ENCODE assay signal across 9 cellular contexts in genomic region chr11:94638902-94639373, GRCh38.
DNase-seq lines count a peak whose midpoint lies in the region; ATAC-seq and TF ChIP-seq lines count a peak whose summit lies in the region.
"Had no signal": no experiment of that assay in that cellular context is flagged by ENCODE, and none has a peak within 500 bp of the region (broad histone marks: within the 10 kb centered on the region; RNA-seq: fewer than 3 reads in every experiment).

No MANE protein-coding gene starts in this region.

- H3K27ac ChIP-seq in MM.1S (ENCODE audit: low read length) = no peak overlapping the region
- H3K27ac ChIP-seq in epithelial cell of prostate = peak overlapping the region; percentile 7
- peak overlapping the region; percentile 9 for H3K27ac ChIP-seq in osteoblast (ENCODE audit: low read depth, low read length)
- H3K27ac ChIP-seq: KMS-11 had no signal

- TF ChIP-seq CTCF in MM.1S (IDR thresholded peaks at IDR 0.05; ENCODE audit: low read length) (no peak), osteoblast (IDR thresholded peaks at IDR 0.05; ENCODE audit: extremely low read depth, low read depth, low read length) (no peak)

- DNase-seq in CD1c-positive myeloid dendritic cell (ENCODE audit: extremely low spot score) (peak; percentile 62), MM.1S (peak; percentile 20), epithelial cell of prostate (ENCODE audit: low read depth, low spot score) (no peak), osteoblast (ENCODE audit: insufficient read length, low spot score, missing footprints) (no peak), DMS53 (lab: John Stamatoyannopoulos, UW) (no peak), ecto neural progenitor cell (ENCODE audit: low spot score) (no peak), NCI-H2081 treated with DMSO at 0.1 percent for 48 hours (lab: John Stamatoyannopoulos, UW) (no peak)

- H3K27me3 ChIP-seq in MM.1S (replicated peaks; ENCODE audit: insufficient read depth, low read length) (no peaks in the 10 kb centered on the region), osteoblast (ENCODE audit: insufficient read depth, low read length) (no peaks in the 10 kb centered on the region)

- H3K36me3 ChIP-seq in MM.1S (replicated peaks; ENCODE audit: insufficient read depth, low read length) = no peaks in the 10 kb centered on the region
- H3K36me3 ChIP-seq in osteoblast (ENCODE audit: insufficient read depth, low read length) = no peaks in the 10 kb centered on the region

- H3K9me2 ChIP-seq in MM.1S (replicated peaks; ENCODE audit: insufficient read depth, low read length) = no peaks in the 10 kb centered on the region

- no peaks in the 10 kb centered on the region for H3K4me1 ChIP-seq in MM.1S (ENCODE audit: low read length)
- H3K4me1 ChIP-seq in osteoblast (ENCODE audit: insufficient read depth, low read length) = peaks cover 13% of the 10 kb centered on the region

- H3K79me2 ChIP-seq in MM.1S (ENCODE audit: low read length) (no peaks in the 10 kb centered on the region), osteoblast (ENCODE audit: insufficient read depth, low read length) (no peaks in the 10 kb centered on the region)

- H3K4me2 ChIP-seq in MM.1S (ENCODE audit: low read depth, low read length) (peak overlapping the region; percentile 22; the same call in 1 of the 2 replicates), osteoblast (ENCODE audit: insufficient read depth, low read length) (peak overlapping the region; percentile 64)
- H3K4me2 ChIP-seq: KMS-11 had no signal

- H4K20me1 ChIP-seq in MM.1S (ENCODE audit: insufficient read depth, low read length) (no peaks in the 10 kb centered on the region), osteoblast (ENCODE audit: insufficient read depth, low read length) (no peaks in the 10 kb centered on the region)

- H3K9ac ChIP-seq in MM.1S (ENCODE audit: low read length) = no peak overlapping the region
- H3K9ac ChIP-seq: KMS-11 had no signal

- H3F3A ChIP-seq in MM.1S (ENCODE audit: insufficient read depth, low read length) = no peaks in the 10 kb centered on the region

- no peak overlapping the region for H3K4me3 ChIP-seq in MM.1S (ENCODE audit: low read length)
- H3K4me3 ChIP-seq in osteoblast (ENCODE audit: insufficient read depth, low read length) = peak overlapping the region; percentile 43

- H2AFZ ChIP-seq in MM.1S (ENCODE audit: low read length) = 0 out of 2 replicates have a peak overlapping the region, but pooled peaks have one; percentile 35
- peak overlapping the region; percentile 84 for H2AFZ ChIP-seq in osteoblast (ENCODE audit: low read length)

- no peak for ATAC-seq in HG03039 (IDR thresholded peaks at IDR 0.05; ENCODE audit: unreplicated experiment)

- H3K9me3 ChIP-seq in MM.1S (replicated peaks; ENCODE audit: insufficient read depth, low read length) = no peaks in the 10 kb centered on the region
- H3K9me3 ChIP-seq in osteoblast (ENCODE audit: low read depth, low read length) = no peaks in the 10 kb centered on the region

Comparison
In these comparisons a context has a peak if more than half of its experiments do, and no peak if none do; other contexts are left out.
1. DNase-seq: peak in CD1c-positive myeloid dendritic cell (single experiment) and MM.1S (single experiment); none in epithelial cell of prostate (single experiment), osteoblast (single experiment), DMS53 (single experiment), ecto neural progenitor cell (single experiment) and NCI-H2081 treated with DMSO at 0.1 percent for 48 hours (single experiment).